Comparison of ENCODE assay signal across 7 cellular contexts in genomic region chr6:113632220-113632864, GRCh38.
DNase-seq lines count a peak whose midpoint lies in the region; ATAC-seq and TF ChIP-seq lines count a peak whose summit lies in the region.

No MANE protein-coding gene starts in this region.

- peaks cover 8 to 10% of the 10 kb centered on the region in 2 donors for H3K4me1 ChIP-seq in lung (ENCODE audit: control insufficient read depth in 2 of 2, insufficient read depth in 2 of 2, low read length in 2 of 2)

- H3K36me3 Mint-ChIP-seq in brain = no peaks in the 10 kb centered on the region
- H3K36me3 Mint-ChIP-seq in stimulated activated effector memory CD8-positive, alpha-beta T cell treated with anti-CD3 and anti-CD28 coated beads, Interleukin-12 subunit alpha, Interleukin-12 subunit beta, amount 100 ng/mL, for 72 hours = no peaks in the 10 kb centered on the region

- DNase-seq in NOMO-1 (lab: John Stamatoyannopoulos, UW; ENCODE audit: unreplicated experiment in 2 of 2) (peak; percentile 28 to 54), lung (ENCODE audit: low spot score) (peak; percentile 29), NCI-H510A treated with DMSO at 0.1 percent for 48 hours (lab: John Stamatoyannopoulos, UW) (no peak)
- peak; percentile 6 to 64 for DNase-seq in stimulated activated effector memory CD8-positive, alpha-beta T cell treated with anti-CD3 and anti-CD28 coated beads, Interleukin-12 subunit alpha, Interleukin-12 subunit beta, amount 100 ng/mL, for 72 hours (ENCODE audit: low spot score in 2 of 2)

- no peak overlapping the region for H3K4me3 ChIP-seq in lung

- H3K4me1 Mint-ChIP-seq in brain = peaks cover 40% of the 10 kb centered on the region
- peaks cover 14% of the 10 kb centered on the region for H3K4me1 Mint-ChIP-seq in stimulated activated effector memory CD8-positive, alpha-beta T cell treated with anti-CD3 and anti-CD28 coated beads, Interleukin-12 subunit alpha, Interleukin-12 subunit beta, amount 100 ng/mL, for 72 hours

- no peak for TF ChIP-seq CTCF in brain (conservative IDR thresholded peaks at IDR 0.05)
- no peak for TF ChIP-seq CTCF in lung (IDR thresholded peaks at IDR 0.05; ENCODE audit: control extremely low read depth, extremely low read depth)

- H3K27me3 Mint-ChIP-seq in brain = no peaks in the 10 kb centered on the region

- H3K4me3 Mint-ChIP-seq in brain = peak overlapping the region; percentile 48 to 80 (median 71)
- peak overlapping the region; percentile 44 for H3K4me3 Mint-ChIP-seq in stimulated activated effector memory CD8-positive, alpha-beta T cell treated with anti-CD3 and anti-CD28 coated beads, Interleukin-12 subunit alpha, Interleukin-12 subunit beta, amount 100 ng/mL, for 72 hours

- no peaks in the 10 kb centered on the region for H3K36me3 ChIP-seq in lung (ENCODE audit: control insufficient read depth in 2 of 2, insufficient read depth in 2 of 2, low read length in 2 of 2)

- H3K27me3 ChIP-seq in lung (ENCODE audit: control insufficient read depth, insufficient read depth) = no peaks in the 10 kb centered on the region

- WGBS in lung, 2 donors = 24 to 33% methylated on average over 8 of the region's 8 CpGs

- peak overlapping the region; percentile 52 to 98 (median 96) for H3K27ac Mint-ChIP-seq in brain
- peak overlapping the region; percentile 71 for H3K27ac Mint-ChIP-seq in stimulated activated effector memory CD8-positive, alpha-beta T cell treated with anti-CD3 and anti-CD28 coated beads, Interleukin-12 subunit alpha, Interleukin-12 subunit beta, amount 100 ng/mL, for 72 hours

- H3K27ac ChIP-seq in lung (ENCODE audit: low read depth in 1 of 2, low read length in 1 of 2) = peak overlapping the region; percentile 3 to 80

- H3K9me3 ChIP-seq in lung (ENCODE audit: control insufficient read depth in 2 of 2, insufficient read depth in 1 of 2, low read length in 1 of 2) = no peaks in the 10 kb centered on the region

- peak; percentile 34 for ATAC-seq in GM18861 (IDR thresholded peaks at IDR 0.05; ENCODE audit: unreplicated experiment)
- ATAC-seq in HG02678 (IDR thresholded peaks at IDR 0.05; ENCODE audit: unreplicated experiment) = peak; percentile 33
- peak; percentile 43 for ATAC-seq in lung (ENCODE audit: insufficient read depth, low FRiP score)
- ATAC-seq in stimulated activated effector memory CD8-positive, alpha-beta T cell treated with anti-CD3 and anti-CD28 coated beads, Interleukin-12 subunit alpha, Interleukin-12 subunit beta, amount 100 ng/mL, for 72 hours = peak; percentile 90

- H3K9me3 Mint-ChIP-seq in brain = peaks cover 0 to 2% (median 0%) of the 10 kb centered on the region in 5 experiments
- no peaks in the 10 kb centered on the region for H3K9me3 Mint-ChIP-seq in stimulated activated effector memory CD8-positive, alpha-beta T cell treated with anti-CD3 and anti-CD28 coated beads, Interleukin-12 subunit alpha, Interleukin-12 subunit beta, amount 100 ng/mL, for 72 hours

Comparison
In these comparisons a context has a peak if more than half of its experiments do, and no peak if none do; other contexts are left out.
1. ATAC-seq: peak in every context shown above with its lines; median percentile 90 in stimulated activated effector memory CD8-positive, alpha-beta T cell treated with anti-CD3 and anti-CD28 coated beads, Interleukin-12 subunit alpha, Interleukin-12 subunit beta, amount 100 ng/mL, for 72 hours; 43 in lung; 34 in GM18861; 33 in HG02678.